In the genomic region with DNA sequence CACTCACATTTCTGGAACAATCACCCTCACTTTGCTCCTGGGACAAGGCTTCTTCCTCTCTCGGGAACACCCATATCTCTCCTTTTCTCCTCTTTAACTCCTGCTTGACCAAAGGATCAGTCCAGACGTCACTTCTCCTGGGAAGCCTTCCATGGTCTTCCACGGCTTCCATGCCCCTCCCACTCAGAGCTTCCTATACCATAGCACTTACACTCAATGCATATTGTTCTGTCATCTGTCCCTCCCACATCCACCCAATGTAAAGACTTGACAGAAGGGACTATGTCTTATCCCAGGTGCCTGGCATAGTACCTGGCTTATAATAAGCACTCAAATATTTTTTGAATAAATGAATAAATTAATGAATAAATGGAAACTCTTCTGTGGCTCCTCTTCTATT, we compare ENCODE assay signal across 17 cellular contexts. TPM values are rescaled to one million over a fixed set of nuclear protein-coding genes. Genes with fewer than 3 reads are reported as not detected.
DNase-seq lines count a peak whose midpoint lies in the region; ATAC-seq, FAIRE-seq and TF ChIP-seq lines count a peak whose summit lies in the region.
"Had no signal": no experiment of that assay in that cellular context is flagged by ENCODE, and none has a peak within 500 bp of the region (broad histone marks: within the 10 kb centered on the region; RNA-seq: fewer than 3 reads in every experiment).

No MANE protein-coding gene starts in this region.

- ATAC-seq in HG02610 (IDR thresholded peaks at IDR 0.05; ENCODE audit: unreplicated experiment) = peak; percentile 7
- peak; percentile 29 for ATAC-seq in activated CD8-positive, alpha-beta T cell treated with anti-CD3 and anti-CD28 coated beads for 36 hours
- no peak for ATAC-seq in left colon
- ATAC-seq: A549 had no signal

- POLR2A ChIA-PET in activated CD8-positive, alpha-beta T cell treated with anti-CD3 and anti-CD28 coated beads for 36 hours (lab: Charles Lee) = interaction anchor here (1.4 to 3.4 kb wide), 5 partner anchors 8 to 59 kb away, joined by 4 to 19 read pairs (median 11); no protein-coding TSS in a partner anchor

- no peaks in the 10 kb centered on the region for H3K27me3 Mint-ChIP-seq in activated CD4-positive, alpha-beta T cell treated with anti-CD3 and anti-CD28 coated beads, Interleukin-2, amount 10 ng/mL, durations not matched to agents 24 days and 14 days
- H3K27me3 Mint-ChIP-seq in activated CD8-positive, alpha-beta T cell treated with anti-CD3 and anti-CD28 coated beads for 36 hours = peaks cover 2% of the 10 kb centered on the region

- no peaks in the 10 kb centered on the region for H3K27me3 ChIP-seq in small intestine (ENCODE audit: control insufficient read depth in 2 of 2, insufficient read depth in 2 of 2, low read length in 2 of 2)
- H3K27me3 ChIP-seq: colonic mucosa had no signal

- WGBS in small intestine, 3 donors = 48 to 65% (median 62%) methylated on average over 3 of the region's 3 CpGs

- CTCF ChIA-PET in activated CD8-positive, alpha-beta T cell treated with anti-CD3 and anti-CD28 coated beads for 36 hours (lab: Charles Lee) = interaction anchor here (0.8 to 9.7 kb wide), 8 partner anchors 11 to 112 kb away, joined by 3 to 285 read pairs (median 26); no protein-coding TSS in a partner anchor

- FAIRE-seq in small intestine (lab: Jason Lieb, UNC) = no peak
- FAIRE-seq: A549, keratinocyte, TTC549 had no signal

- H3K36me3 ChIP-seq in small intestine (ENCODE audit: control insufficient read depth in 2 of 2, insufficient read depth in 2 of 2, low read length in 2 of 2) = no peaks in the 10 kb centered on the region
- H3K36me3 ChIP-seq: colonic mucosa had no signal

- peaks cover 3% of the 10 kb centered on the region for H3K9me3 Mint-ChIP-seq in activated CD4-positive, alpha-beta T cell treated with anti-CD3 and anti-CD28 coated beads, Interleukin-2, amount 10 ng/mL, durations not matched to agents 24 days and 14 days
- no peaks in the 10 kb centered on the region for H3K9me3 Mint-ChIP-seq in activated CD8-positive, alpha-beta T cell treated with anti-CD3 and anti-CD28 coated beads for 36 hours
- H3K9me3 Mint-ChIP-seq: neural crest cell had no signal

- no peaks in the 10 kb centered on the region for H3K9me3 ChIP-seq in small intestine (ENCODE audit: control insufficient read depth, low read depth)
- H3K9me3 ChIP-seq: A549, colonic mucosa had no signal

- DNase-seq in activated CD4-positive, alpha-beta T cell treated with anti-CD3 and anti-CD28 coated beads, Interleukin-2, amount 10 ng/mL, durations not matched to agents 24 days and 14 days = no peak
- no peak for DNase-seq in activated CD4-positive, alpha-beta T cell treated with anti-CD3 and anti-CD28 coated beads, Interleukin-2, amount 50 U/mL, for 4 hours
- DNase-seq in activated CD8-positive, alpha-beta T cell treated with anti-CD3 and anti-CD28 coated beads for 36 hours = no peak
- no peak for DNase-seq in small intestine
- DNase-seq in left colon = no peak
- no peak for DNase-seq in anterior cingulate cortex (lab: John Stamatoyannopoulos, UW)
- DNase-seq in substantia nigra (lab: John Stamatoyannopoulos, UW) = no peak
- DNase-seq: activated gamma-delta T cell; colonic mucosa; H7; RPMI8226; stimulated activated CD4-positive, alpha-beta T cell treated with anti-CD3 and anti-CD28 coated beads, Interleukin-15, amount 100 ng/mL, for 24 hours had no signal

- peak overlapping the region; percentile 78 for H3K4me3 Mint-ChIP-seq in activated CD4-positive, alpha-beta T cell treated with anti-CD3 and anti-CD28 coated beads, Interleukin-2, amount 10 ng/mL, durations not matched to agents 24 days and 14 days
- H3K4me3 Mint-ChIP-seq in activated CD8-positive, alpha-beta T cell treated with anti-CD3 and anti-CD28 coated beads for 36 hours = peak overlapping the region; percentile 69
- H3K4me3 Mint-ChIP-seq: neural crest cell had no signal

- H3K4me1 Mint-ChIP-seq in activated CD4-positive, alpha-beta T cell treated with anti-CD3 and anti-CD28 coated beads, Interleukin-2, amount 10 ng/mL, durations not matched to agents 24 days and 14 days = peaks cover 43% of the 10 kb centered on the region
- H3K4me1 Mint-ChIP-seq in activated CD8-positive, alpha-beta T cell treated with anti-CD3 and anti-CD28 coated beads for 36 hours (ENCODE audit: low read depth) = peaks cover 37% of the 10 kb centered on the region

- no peak for TF ChIP-seq CTCF in activated CD8-positive, alpha-beta T cell treated with anti-CD3 and anti-CD28 coated beads for 36 hours (IDR thresholded peaks at IDR 0.05)

- intact Hi-C loops in activated CD4-positive, alpha-beta T cell treated with anti-CD3 and anti-CD28 coated beads, Interleukin-2, amount 10 ng/mL, durations not matched to agents 24 days and 14 days (cut with micrococcal nuclease) = loop anchor here (1.0 to 10.0 kb wide), 5 partner anchors 9 to 362 kb away; partner anchors contain the start of genes CD46 and PLXNA2
- intact Hi-C loops in activated CD8-positive, alpha-beta T cell treated with anti-CD3 and anti-CD28 coated beads for 36 hours (cut with micrococcal nuclease) = no loop called here
- intact Hi-C loops in left colon (cut with DNase I, micrococcal nuclease) = no loop called here

- no peaks in the 10 kb centered on the region for H3K36me3 Mint-ChIP-seq in activated CD4-positive, alpha-beta T cell treated with anti-CD3 and anti-CD28 coated beads, Interleukin-2, amount 10 ng/mL, durations not matched to agents 24 days and 14 days (ENCODE audit: low read depth)
- no peaks in the 10 kb centered on the region for H3K36me3 Mint-ChIP-seq in activated CD8-positive, alpha-beta T cell treated with anti-CD3 and anti-CD28 coated beads for 36 hours (ENCODE audit: low read depth)

- peak overlapping the region; percentile 97 for H3K27ac Mint-ChIP-seq in activated CD4-positive, alpha-beta T cell treated with anti-CD3 and anti-CD28 coated beads, Interleukin-2, amount 10 ng/mL, durations not matched to agents 24 days and 14 days
- H3K27ac Mint-ChIP-seq in activated CD8-positive, alpha-beta T cell treated with anti-CD3 and anti-CD28 coated beads for 36 hours = peak overlapping the region; percentile 95

- H3K4me3 ChIP-seq in small intestine (ENCODE audit: low read depth in 1 of 2, low read length in 2 of 2) = no peak overlapping the region
- H3K4me3 ChIP-seq: A549, colonic mucosa had no signal

- H3K27ac ChIP-seq in small intestine (ENCODE audit: low read depth in 1 of 2, low read length in 1 of 2) = peak overlapping the region; percentile 44 to 46
- H3K27ac ChIP-seq in substantia nigra (ENCODE audit: low read depth, low read length, poor library complexity, severe bottlenecking) = no peak overlapping the region
- H3K27ac ChIP-seq: A549 had no signal

- no peaks in the 10 kb centered on the region for H3K4me1 ChIP-seq in small intestine (ENCODE audit: control insufficient read depth in 2 of 2, insufficient read depth in 1 of 2, low read depth in 1 of 2, low read length in 1 of 2)
- H3K4me1 ChIP-seq: A549, colonic mucosa had no signal

RNA-seq across cellular contexts. Expression of gene CD34, which starts 28.2 kb away (rescaled TPM):
- total RNA-seq in activated CD4-positive, alpha-beta T cell treated with anti-CD3 and anti-CD28 coated beads, Interleukin-2, amount 10 ng/mL, durations not matched to agents 24 days and 14 days = not detected in 2 replicates
- total RNA-seq in activated CD8-positive, alpha-beta T cell treated with anti-CD3 and anti-CD28 coated beads for 36 hours = under 1 TPM; 0.04 to 0.05 TPM
- 10 to 100 TPM in 1 of 3 donors, 1 to 10 TPM in 2; 1.1 to 23.7 (median 1.4) TPM for polyA plus RNA-seq in small intestine
- 10 to 100 TPM in 1 of 2 donors, 1 to 10 TPM in 1; 8.3 to 15.2 TPM for total RNA-seq in left colon
- total RNA-seq: H7 had no signal
